1 cellular context compared by ENCODE assay signal in genomic region chr5:76196886-76197489, GRCh38.
TF ChIP-seq lines count a peak whose summit lies in the region.

No MANE protein-coding gene starts in this region.

TF ChIP-seq in H1, 55 proteins besides CTCF, POLR2A, EP300 and RAD21:
- TF ChIP-seq TCF12 (IDR thresholded peaks at IDR 0.05; ENCODE audit: low read depth, low read length) (0 out of 2 replicates have a peak, but pooled peaks have one; percentile 65), SUZ12 (IDR thresholded peaks at IDR 0.05; ENCODE audit: low read length) (no peak)
